ENCODE assay signal across 8 cellular contexts in the genomic region with DNA sequence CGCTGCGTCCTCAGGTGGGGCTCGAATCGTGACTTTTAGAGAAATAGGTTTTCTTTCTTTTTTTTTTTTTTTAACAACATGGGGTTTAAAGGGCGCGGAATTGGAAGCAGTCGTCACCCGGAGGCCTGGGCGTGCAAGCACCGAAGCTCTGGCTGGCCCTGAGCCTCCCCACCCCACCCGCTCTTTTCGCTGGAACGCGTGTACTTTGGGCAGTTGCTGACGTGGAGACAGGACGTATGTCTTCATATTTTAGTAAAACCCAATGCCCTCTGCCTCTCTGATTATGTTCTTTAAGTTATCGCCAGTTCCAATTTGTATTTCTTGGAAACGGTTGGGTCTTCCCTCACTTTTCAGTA. TPM values are rescaled to one million over a fixed set of nuclear protein-coding genes. Genes with fewer than 3 reads are reported as not detected.
A peak's percentile ranks its signal among the peaks of the same experiment; 100 is the strongest.
DNase-seq lines count a peak whose midpoint lies in the region; ATAC-seq and TF ChIP-seq lines count a peak whose summit lies in the region.

No MANE protein-coding gene starts in this region.

- no peaks in the 10 kb centered on the region for H3K9me3 Mint-ChIP-seq in T-helper 2 cell treated with Interferon-gamma antibody and Interleukin-4, amounts not matched to agents 5 μg/mL and 100 μg/mL, for 36 hours

- H3K27me3 Mint-ChIP-seq in T-helper 2 cell treated with Interferon-gamma antibody and Interleukin-4, amounts not matched to agents 5 μg/mL and 100 μg/mL, for 36 hours (ENCODE audit: low read depth): no peaks in the 10 kb centered on the region

- H3K27me3 ChIP-seq in mucosa of rectum (ENCODE audit: control insufficient read depth in 2 of 2, insufficient read depth in 2 of 2, low read length in 2 of 2) (no peaks in the 10 kb centered on the region), thyroid gland (no peaks in the 10 kb centered on the region)

- H3K4me3 Mint-ChIP-seq in T-helper 2 cell treated with Interferon-gamma antibody and Interleukin-4, amounts not matched to agents 5 μg/mL and 100 μg/mL, for 36 hours: peak overlapping the region; percentile 97

- H3K36me3 ChIP-seq in mucosa of rectum (ENCODE audit: control insufficient read depth in 2 of 2, insufficient read depth in 2 of 2, low read length in 2 of 2) (no peaks in the 10 kb centered on the region), thyroid gland (no peaks in the 10 kb centered on the region)

- H3K4me3 ChIP-seq in mucosa of rectum (ENCODE audit: low read length in 2 of 2): peak overlapping the region; percentile 76 to 95
- H3K4me3 ChIP-seq in thyroid gland (replicated peaks in 1 of 3): peak overlapping the region; percentile 48 to 75 (median 50)

- peak overlapping the region; percentile 95 for H3K9ac ChIP-seq in mucosa of rectum (ENCODE audit: low read depth in 1 of 2, low read length in 2 of 2)

- ATAC-seq in GM18502 (IDR thresholded peaks at IDR 0.05; ENCODE audit: poor library complexity, unreplicated experiment): peak; percentile 17
- ATAC-seq in HG03521 (IDR thresholded peaks at IDR 0.05; ENCODE audit: unreplicated experiment): peak; percentile 18

- WGBS in thyroid gland, 2 donors: 1 to 2% methylated on average over 18 of the region's 18 CpGs

- peaks cover 15% of the 10 kb centered on the region for H3K36me3 Mint-ChIP-seq in T-helper 2 cell treated with Interferon-gamma antibody and Interleukin-4, amounts not matched to agents 5 μg/mL and 100 μg/mL, for 36 hours (ENCODE audit: low read depth)

- TF ChIP-seq CTCF in thyroid gland (IDR thresholded peaks at IDR 0.05): no peak

- H3K9me3 ChIP-seq in mucosa of rectum (ENCODE audit: control insufficient read depth in 2 of 2, low read length in 2 of 2) (no peaks in the 10 kb centered on the region), thyroid gland (no peaks in the 10 kb centered on the region)

- DNase-seq in AG08396 (ENCODE audit: low spot score) (peak; percentile 79), epidermal melanocyte (ENCODE audit: insufficient read length, low spot score) (peak; percentile 55), thyroid gland (peak; percentile 58 to 66), ecto neural progenitor cell (ENCODE audit: low spot score) (no peak)
- peak; percentile 33 for DNase-seq in T-helper 2 cell treated with Interferon-gamma antibody and Interleukin-4, amounts not matched to agents 5 μg/mL and 100 μg/mL, for 36 hours (ENCODE audit: low spot score)

- peak overlapping the region; percentile 91 to 96 for H3K27ac ChIP-seq in mucosa of rectum (ENCODE audit: low read depth in 2 of 2, low read length in 2 of 2)
- H3K27ac ChIP-seq in thyroid gland: peak overlapping the region; percentile 69 to 89 (median 87)

- intact Hi-C loops in thyroid gland (cut with DNase I): loop anchor here (5.0 kb wide), 1 partner anchor 65 kb away; the partner anchor contains the start of gene FBXO31

- peak overlapping the region; percentile 100 for H3K27ac Mint-ChIP-seq in T-helper 2 cell treated with Interferon-gamma antibody and Interleukin-4, amounts not matched to agents 5 μg/mL and 100 μg/mL, for 36 hours

- no peak for TF ChIP-seq POLR2A in thyroid gland (IDR thresholded peaks at IDR 0.05)

- peaks cover 16% of the 10 kb centered on the region for H3K4me1 Mint-ChIP-seq in T-helper 2 cell treated with Interferon-gamma antibody and Interleukin-4, amounts not matched to agents 5 μg/mL and 100 μg/mL, for 36 hours (ENCODE audit: low read depth)

- H3K4me1 ChIP-seq in mucosa of rectum (ENCODE audit: control insufficient read depth in 2 of 2, insufficient read depth in 2 of 2, low read length in 2 of 2) (peaks cover 10 to 12% of the 10 kb centered on the region in 2 donors), thyroid gland (peaks cover 6 to 10% of the 10 kb centered on the region in 2 donors)

RNA-seq across cellular contexts. Expression of gene C16orf95, which starts 0.6 kb away (rescaled TPM):
- total RNA-seq in thyroid gland: 1 to 10 TPM in 1 of 4 donors, under 1 TPM in 2, not detected in 1; 0.54 to 1.3 (median 0.54) TPM
